ENCODE assay signal across 8 cellular contexts in the genomic region with DNA sequence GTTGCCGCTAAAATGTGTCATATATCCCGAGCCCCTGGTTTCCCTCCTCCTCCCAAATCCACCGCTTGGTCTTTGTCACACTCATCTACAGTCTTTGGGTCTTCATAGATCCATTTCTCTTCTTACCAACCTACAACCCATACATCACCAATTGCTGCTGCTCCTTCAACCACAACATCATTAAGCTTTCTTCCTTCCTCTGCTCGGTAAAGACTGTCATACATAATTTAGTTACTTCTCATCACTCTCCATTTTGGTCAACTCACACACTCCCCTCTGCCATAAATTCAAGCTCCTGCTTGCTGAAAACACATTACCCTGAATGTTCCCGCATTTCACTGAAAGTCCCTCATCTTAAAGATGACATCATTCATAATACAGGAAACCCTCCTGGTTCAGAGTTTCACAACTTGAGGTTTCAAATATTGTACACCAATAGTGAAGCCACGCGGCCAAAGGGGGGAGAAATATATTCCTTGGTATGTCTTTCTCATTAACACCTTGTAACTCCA. TPM values are rescaled to one million over a fixed set of nuclear protein-coding genes. Genes with fewer than 3 reads are reported as not detected.
DNase-seq lines count a peak whose midpoint lies in the region; ATAC-seq, FAIRE-seq and TF ChIP-seq lines count a peak whose summit lies in the region.

No MANE protein-coding gene starts in this region.

- no peak overlapping the region for H3K4me3 ChIP-seq in bronchial epithelial cell (ENCODE audit: low read depth, low read length)
- no peak overlapping the region for H3K4me3 ChIP-seq in mucosa of descending colon

- no peaks in the 10 kb centered on the region for H3K27me3 ChIP-seq in bronchial epithelial cell (ENCODE audit: control insufficient read depth, insufficient read depth, low read length)

- H3K36me3 ChIP-seq in bronchial epithelial cell (ENCODE audit: control insufficient read depth, insufficient read depth, low read length): peaks cover 11% of the 10 kb centered on the region
- no peaks in the 10 kb centered on the region for H3K36me3 ChIP-seq in mucosa of descending colon (ENCODE audit: low read depth)

- peak; percentile 31 for DNase-seq in CD1c-positive myeloid dendritic cell (ENCODE audit: extremely low spot score)
- no peak for DNase-seq in HTR-8/SVneo (ENCODE audit: insufficient read length, low spot score)
- peak; percentile 40 for DNase-seq in bronchial epithelial cell (ENCODE audit: low read depth)
- DNase-seq in HUDEP-2 (lab: John Stamatoyannopoulos, UW; ENCODE audit: unreplicated experiment in 76 of 76): no peak
- DNase-seq in mucosa of descending colon: no peak
- DNase-seq in cerebellar nuclear complex (lab: John Stamatoyannopoulos, UW): no peak
- DNase-seq in NCI-H226: no peak

- peak; percentile 4 for FAIRE-seq in HTR-8/SVneo (lab: Jason Lieb, UNC)
- FAIRE-seq in bronchial epithelial cell (lab: Jason Lieb, UNC): no peak

- peak; percentile 32 for ATAC-seq in GM21381 (IDR thresholded peaks at IDR 0.05; ENCODE audit: unreplicated experiment)
- no peak for ATAC-seq in mucosa of descending colon

- peaks cover 10% of the 10 kb centered on the region for H3K4me1 ChIP-seq in mucosa of descending colon (ENCODE audit: low read depth)

- H3K9me3 ChIP-seq in mucosa of descending colon: no peaks in the 10 kb centered on the region

- intact Hi-C loops in mucosa of descending colon (cut with DNase I, micrococcal nuclease): no loop called here

- TF ChIP-seq CTCF in bronchial epithelial cell (IDR thresholded peaks at IDR 0.05; ENCODE audit: insufficient read depth, low read length, severe bottlenecking): no peak
- no peak for TF ChIP-seq CTCF in mucosa of descending colon (IDR thresholded peaks at IDR 0.05)

RNA-seq across cellular contexts. Expression of gene DCTD, which starts 1.7 kb away (rescaled TPM):
- total RNA-seq in bronchial epithelial cell: 102 and 105 TPM in 2 replicates
- total RNA-seq in mucosa of descending colon: 10 to 100 TPM; 53.3 to 63.7 (median 55.4) TPM

Comparison
In these comparisons a context has a peak if more than half of its experiments do, and no peak if none do; other contexts are left out.
1. DNase-seq: peak in CD1c-positive myeloid dendritic cell (single experiment) and bronchial epithelial cell (single experiment); none in HTR-8/SVneo (single experiment), HUDEP-2 (0 of 76), mucosa of descending colon (0 of 3), cerebellar nuclear complex (0 of 2) and NCI-H226 (single experiment).